Comparison of ENCODE assay signal across 1 cellular context in the genomic region with DNA sequence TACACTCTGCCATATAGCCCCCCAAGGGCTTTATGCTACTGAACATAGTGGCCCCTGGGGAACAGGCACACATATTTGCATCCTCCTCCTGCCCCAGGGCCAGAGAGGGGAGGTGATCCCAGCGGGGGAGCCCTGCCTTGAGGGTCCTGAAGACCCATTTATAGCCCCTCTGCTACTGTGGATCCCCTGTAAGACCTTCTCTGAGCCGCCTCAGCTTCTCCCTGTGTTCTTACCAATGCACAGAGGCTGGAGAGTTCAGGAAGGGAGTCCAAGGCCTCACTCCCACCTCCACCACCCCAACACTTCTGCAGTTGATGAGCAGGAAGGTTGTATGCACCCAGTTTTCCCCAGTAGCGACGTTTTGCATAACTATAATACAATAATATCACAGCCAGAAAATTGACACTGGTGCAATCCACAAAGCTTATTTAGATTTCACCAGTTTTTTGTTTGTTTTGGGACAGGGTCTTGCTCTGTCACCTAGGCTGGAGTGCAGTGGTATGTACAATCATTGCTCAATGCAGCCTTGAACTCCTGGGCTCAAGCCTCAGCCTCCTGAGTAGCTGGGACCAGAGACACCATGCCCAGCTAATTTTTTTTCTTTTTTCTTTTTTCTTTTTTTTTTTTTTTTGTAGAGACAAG.
A peak's percentile ranks its signal among the peaks of the same experiment; 100 is the strongest.
TF ChIP-seq lines count a peak whose summit lies in the region.

No MANE protein-coding gene starts in this region.

TF ChIP-seq in HepG2, 621 proteins besides CTCF, POLR2A, EP300 and RAD21 (continued from another document and continues in another):
- TF ChIP-seq SNAPC4 (CRISPR knock-in tag; IDR thresholded peaks at IDR 0.05) (0 out of 2 replicates have a peak, but pooled peaks have one; percentile 44), ELF3 (CRISPR knock-in tag; IDR thresholded peaks at IDR 0.05) (peak; percentile 69), TBX2 (CRISPR knock-in tag; IDR thresholded peaks at IDR 0.05; ENCODE audit: borderline replicate concordance) (peak; percentile 97), ZNF569 (CRISPR knock-in tag; IDR thresholded peaks at IDR 0.05; ENCODE audit: borderline replicate concordance) (no peak), ZMYM3 (CRISPR knock-in tag; IDR thresholded peaks at IDR 0.05) (peak; percentile 89), ZSCAN25 (CRISPR knock-in tag; IDR thresholded peaks at IDR 0.05) (no peak), THRA (CRISPR knock-in tag; IDR thresholded peaks at IDR 0.05; ENCODE audit: borderline replicate concordance) (peak; percentile 89; the same call in 1 of the 2 replicates), FOSL1 (CRISPR knock-in tag; IDR thresholded peaks at IDR 0.05; ENCODE audit: borderline replicate concordance) (peak; percentile 34; the same call in 1 of the 2 replicates), TSC22D2 (CRISPR knock-in tag; IDR thresholded peaks at IDR 0.05; ENCODE audit: borderline replicate concordance) (0 out of 2 replicates have a peak, but pooled peaks have one; percentile 30), RCOR2 (CRISPR knock-in tag; IDR thresholded peaks at IDR 0.05) (peak; percentile 55; the same call in 1 of the 2 replicates), ZEB1 (IDR thresholded peaks at IDR 0.05; ENCODE audit: insufficient replicate concordance, low read depth) (peak; percentile 66), ZMAT3 (CRISPR knock-in tag; conservative IDR thresholded peaks at IDR 0.05) (no peak), ZNF720 (CRISPR knock-in tag; IDR thresholded peaks at IDR 0.05) (no peak), ZNF263 (CRISPR knock-in tag; IDR thresholded peaks at IDR 0.05) (peak; percentile 57; the same call in 1 of the 2 replicates), NFATC3 (CRISPR knock-in tag; IDR thresholded peaks at IDR 0.05) (no peak), PHF21A (CRISPR knock-in tag; IDR thresholded peaks at IDR 0.05) (peak; percentile 93), RELA (CRISPR knock-in tag; IDR thresholded peaks at IDR 0.05) (no peak), KDM6A (CRISPR knock-in tag; IDR thresholded peaks at IDR 0.05; ENCODE audit: low read depth) (peak; percentile 71), ZBTB43 (CRISPR knock-in tag; conservative IDR thresholded peaks at IDR 0.05) (0 out of 2 replicates have a peak, but pooled peaks have one; percentile 32), ZNF580 (CRISPR knock-in tag; IDR thresholded peaks at IDR 0.05; ENCODE audit: borderline replicate concordance, low read depth) (peak; percentile 61; the same call in 1 of the 2 replicates), ARNT2 (CRISPR knock-in tag; IDR thresholded peaks at IDR 0.05; ENCODE audit: low read depth) (no peak), NR2F2 (IDR thresholded peaks at IDR 0.05; ENCODE audit: borderline replicate concordance, low read depth) (peak; percentile 78), HOXD1 (CRISPR knock-in tag; IDR thresholded peaks at IDR 0.05) (0 out of 2 replicates have a peak, but pooled peaks have one; percentile 41), ZNF766 (CRISPR knock-in tag; IDR thresholded peaks at IDR 0.05; ENCODE audit: borderline replicate concordance) (0 out of 2 replicates have a peak, but pooled peaks have one; percentile 27), NAIF1 (CRISPR knock-in tag; IDR thresholded peaks at IDR 0.05; ENCODE audit: borderline replicate concordance) (no peak), ZNF570 (CRISPR knock-in tag; IDR thresholded peaks at IDR 0.05; ENCODE audit: borderline replicate concordance) (no peak), HDAC1 (CRISPR knock-in tag; IDR thresholded peaks at IDR 0.05) (peak; percentile 54), ZFP90 (CRISPR knock-in tag; IDR thresholded peaks at IDR 0.05; ENCODE audit: borderline replicate concordance) (no peak), NFIC (IDR thresholded peaks at IDR 0.05; ENCODE audit: low read length) (0 out of 2 replicates have a peak, but pooled peaks have one; percentile 67), RXRA (CRISPR knock-in tag; IDR thresholded peaks at IDR 0.05) (peak; percentile 84; the same call in 1 of the 2 replicates), ISL2 (CRISPR knock-in tag; IDR thresholded peaks at IDR 0.05) (peak; percentile 86; the same call in 1 of the 2 replicates), TP53 (CRISPR knock-in tag; conservative IDR thresholded peaks at IDR 0.05) (0 out of 2 replicates have a peak, but pooled peaks have one; percentile 24), FIP1L1 (IDR thresholded peaks at IDR 0.05; ENCODE audit: borderline replicate concordance, insufficient read depth, low read depth, low read length) (no peak), FOXO4 (CRISPR knock-in tag; conservative IDR thresholded peaks at IDR 0.05) (0 out of 2 replicates have a peak, but pooled peaks have one; percentile 71), ZNF142 (CRISPR knock-in tag; IDR thresholded peaks at IDR 0.05) (no peak), ZNF556 (CRISPR knock-in tag; IDR thresholded peaks at IDR 0.05; ENCODE audit: borderline replicate concordance) (no peak; the same call in 1 of the 2 replicates), ZNF282 (IDR thresholded peaks at IDR 0.05; ENCODE audit: partially characterized antibody) (no peak), CEBPG (CRISPR knock-in tag; IDR thresholded peaks at IDR 0.05) (peak; percentile 95)
- TF ChIP-seq, protein P1, sequence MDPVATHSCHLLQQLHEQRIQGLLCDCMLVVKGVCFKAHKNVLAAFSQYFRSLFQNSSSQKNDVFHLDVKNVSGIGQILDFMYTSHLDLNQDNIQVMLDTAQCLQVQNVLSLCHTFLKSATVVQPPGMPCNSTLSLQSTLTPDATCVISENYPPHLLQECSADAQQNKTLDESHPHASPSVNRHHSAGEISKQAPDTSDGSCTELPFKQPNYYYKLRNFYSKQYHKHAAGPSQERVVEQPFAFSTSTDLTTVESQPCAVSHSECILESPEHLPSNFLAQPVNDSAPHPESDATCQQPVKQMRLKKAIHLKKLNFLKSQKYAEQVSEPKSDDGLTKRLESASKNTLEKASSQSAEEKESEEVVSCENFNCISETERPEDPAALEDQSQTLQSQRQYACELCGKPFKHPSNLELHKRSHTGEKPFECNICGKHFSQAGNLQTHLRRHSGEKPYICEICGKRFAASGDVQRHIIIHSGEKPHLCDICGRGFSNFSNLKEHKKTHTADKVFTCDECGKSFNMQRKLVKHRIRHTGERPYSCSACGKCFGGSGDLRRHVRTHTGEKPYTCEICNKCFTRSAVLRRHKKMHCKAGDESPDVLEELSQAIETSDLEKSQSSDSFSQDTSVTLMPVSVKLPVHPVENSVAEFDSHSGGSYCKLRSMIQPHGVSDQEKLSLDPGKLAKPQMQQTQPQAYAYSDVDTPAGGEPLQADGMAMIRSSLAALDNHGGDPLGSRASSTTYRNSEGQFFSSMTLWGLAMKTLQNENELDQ (CRISPR knock-in tag; IDR thresholded peaks at IDR 0.05; ENCODE audit: borderline replicate concordance): no peak
